8 cellular contexts compared by ENCODE assay signal in the genomic region with DNA sequence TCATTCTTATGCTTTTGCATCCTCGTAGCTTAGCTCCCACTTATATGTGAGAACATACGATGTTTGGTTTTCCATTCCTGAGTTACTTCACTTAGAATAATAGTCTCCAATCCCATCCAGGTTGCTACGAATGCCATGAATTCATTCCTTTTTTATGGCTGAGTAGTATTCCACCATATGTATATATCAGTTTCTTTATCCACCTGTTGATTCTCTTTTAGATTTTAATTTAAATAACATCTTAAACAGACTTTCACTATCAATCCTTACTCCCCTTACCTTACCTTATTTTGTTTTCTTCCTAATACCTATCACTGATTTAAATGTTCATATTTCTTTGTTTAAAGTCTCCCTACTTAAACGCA. TPM values are rescaled to one million over a fixed set of nuclear protein-coding genes. Genes with fewer than 3 reads are reported as not detected.
DNase-seq lines count a peak whose midpoint lies in the region; ATAC-seq and TF ChIP-seq lines count a peak whose summit lies in the region.

No MANE protein-coding gene starts in this region.

- H3K4me2 ChIP-seq in fibroblast of lung (ENCODE audit: extremely low read depth, insufficient read depth, low read length) = peak overlapping the region; percentile 81

- peaks cover 12% of the 10 kb centered on the region for H3K36me3 ChIP-seq in SJSA1
- H3K36me3 ChIP-seq in fibroblast of lung (ENCODE audit: control insufficient read depth, insufficient read depth, low read length) = no peaks in the 10 kb centered on the region
- no peaks in the 10 kb centered on the region for H3K36me3 ChIP-seq in rectal smooth muscle tissue (ENCODE audit: control insufficient read depth, insufficient read depth, low read length)

- H3K4me3 ChIP-seq in GM08714 (ENCODE audit: low read length) (peak overlapping the region; percentile 93), SJSA1 (peak overlapping the region; percentile 98), fibroblast of lung (replicated peaks in 1 of 4; ENCODE audit: control extremely low read depth in 1 of 4, insufficient read depth in 1 of 4, low read depth in 3 of 4, low read length in 4 of 4) (peak overlapping the region; percentile 44 to 83 (median 81)), rectal smooth muscle tissue (ENCODE audit: low read length) (peak overlapping the region; percentile 79)

- no peak for TF ChIP-seq CTCF in fibroblast of lung (conservative IDR thresholded peaks at IDR 0.05 in 1 of 2, IDR thresholded peaks at IDR 0.05 in 1 of 2; ENCODE audit: low read depth in 1 of 2, low read length in 2 of 2)

- no peak for ATAC-seq in GM21717 (IDR thresholded peaks at IDR 0.05; ENCODE audit: unreplicated experiment)

- H2AFZ ChIP-seq in fibroblast of lung (ENCODE audit: low read length) = peak overlapping the region; percentile 37

- H3K79me2 ChIP-seq in fibroblast of lung (ENCODE audit: control insufficient read depth, insufficient read depth, low read length) = peaks cover 16% of the 10 kb centered on the region

- H3K9me3 ChIP-seq in SJSA1 (replicated peaks) (no peaks in the 10 kb centered on the region), fibroblast of lung (ENCODE audit: control insufficient read depth, insufficient read depth, low read depth, low read length) (no peaks in the 10 kb centered on the region)

- no peaks in the 10 kb centered on the region for H4K20me1 ChIP-seq in fibroblast of lung (ENCODE audit: control insufficient read depth, extremely low read depth, insufficient read depth, low read length)

- DNase-seq in SJSA1 (ENCODE audit: low read depth in 1 of 2, low spot score in 2 of 2) (no peak), fibroblast of lung (ENCODE audit: low read depth in 2 of 2) (no peak), mucosa of gallbladder (ENCODE audit: low spot score) (no peak), medulla oblongata (ENCODE audit: extremely low spot score) (no peak)
- no peak for DNase-seq in stimulated activated CD4-positive, alpha-beta T cell treated with anti-CD3 and anti-CD28 coated beads, Interleukin-2, amount 100 ng/mL, for 24 hours

- no peak overlapping the region for H3K9ac ChIP-seq in fibroblast of lung (ENCODE audit: insufficient read depth, low read length)
- no peak overlapping the region for H3K9ac ChIP-seq in rectal smooth muscle tissue (ENCODE audit: low read length)

- H3K27ac ChIP-seq in SJSA1 (no peak overlapping the region), fibroblast of lung (ENCODE audit: insufficient read depth, low read length) (no peak overlapping the region), rectal smooth muscle tissue (ENCODE audit: low read depth, low read length) (no peak overlapping the region)

- H3K27me3 ChIP-seq in SJSA1 (replicated peaks) (no peaks in the 10 kb centered on the region; the same call in 1 of the 2 replicates), fibroblast of lung (ENCODE audit: control insufficient read depth, insufficient read depth, low read length) (peaks cover 2% of the 10 kb centered on the region), rectal smooth muscle tissue (ENCODE audit: control insufficient read depth, insufficient read depth, low read length) (no peaks in the 10 kb centered on the region)

- H3K4me1 ChIP-seq in SJSA1 (replicated peaks) (no peaks in the 10 kb centered on the region), fibroblast of lung (ENCODE audit: control insufficient read depth, extremely low read depth, insufficient read depth, low read length) (no peaks in the 10 kb centered on the region), rectal smooth muscle tissue (ENCODE audit: control insufficient read depth, insufficient read depth, low read length) (no peaks in the 10 kb centered on the region)

RNA-seq across cellular contexts. Expression of gene FBXW8, which starts 0.5 kb away (rescaled TPM):
- 9.9 and 10.3 TPM in 2 replicates for total RNA-seq in SJSA1 (2014; rRNA removed; shearing (Covaris generic))
- total RNA-seq in fibroblast of lung (10.8 and 11.7 TPM in 2 replicates), mucosa of gallbladder (11.7 TPM)
- polyA plus RNA-seq in fibroblast of lung = 20.9 and 21.4 TPM in 2 replicates
- polyA plus RNA-seq in fibroblast of lung (2012) = 15.6 and 18.4 TPM in 2 replicates
- 46.3 and 50.8 TPM in 2 replicates for polyA minus RNA-seq in fibroblast of lung (ENCODE audit: low replicate concordance)

RNA-seq across cellular contexts. Expression of gene HRK, which starts 29.0 kb away (rescaled TPM):
- not detected in 2 replicates for total RNA-seq in SJSA1 (2014; rRNA removed; shearing (Covaris generic))
- total RNA-seq in fibroblast of lung (under 0.01 TPM in 2 replicates), mucosa of gallbladder (0.03 TPM)
- polyA plus RNA-seq in fibroblast of lung = 0.02 and 0.08 TPM in 2 replicates
- 0.01 TPM in 1 of 2 replicates, not detected in the other for polyA plus RNA-seq in fibroblast of lung (2012)
- 0.20 TPM in 1 of 2 replicates, not detected in the other for polyA minus RNA-seq in fibroblast of lung (ENCODE audit: low replicate concordance)
